ENCODE assay signal across 8 cellular contexts in genomic region chr2:177239934-177240600, GRCh38. TPM values are rescaled to one million over a fixed set of nuclear protein-coding genes. Genes with fewer than 3 reads are reported as not detected.
DNase-seq lines count a peak whose midpoint lies in the region; ATAC-seq, FAIRE-seq and TF ChIP-seq lines count a peak whose summit lies in the region.

No MANE protein-coding gene starts in this region.

- H3K27me3 Mint-ChIP-seq in memory B cell, result no peaks in the 10 kb centered on the region

- TF ChIP-seq EP300 in A549 (IDR thresholded peaks at IDR 0.05), result no peak

- H3K4me1 Mint-ChIP-seq in memory B cell, result peaks cover 47% of the 10 kb centered on the region

- no peak for TF ChIP-seq POLR2A in A549 (IDR thresholded peaks at IDR 0.05; ENCODE audit: low read length)

- 34% methylated on average over 5 of the region's 5 CpGs for WGBS in A549 (ENCODE audit: missing lambda C conversion rate)

- TF ChIP-seq RAD21 in A549 (conservative IDR thresholded peaks at IDR 0.05 in 1 of 2, IDR thresholded peaks at IDR 0.05 in 1 of 2), result no peak

- intact Hi-C loops in Panc1 (cut with micrococcal nuclease; ENCODE audit: unreplicated experiment), result loop anchor here (10.0 kb wide), 1 partner anchor 155 kb away; the partner anchor contains the start of gene AGPS

- H3K4me1 ChIP-seq in A549 (peaks cover 81% of the 10 kb centered on the region), Panc1 (ENCODE audit: control insufficient read depth, insufficient read depth, low read length) (peaks cover 90% of the 10 kb centered on the region)

- H3K9me3 ChIP-seq in A549 (no peaks in the 10 kb centered on the region), Panc1 (ENCODE audit: control insufficient read depth, insufficient read depth, low read depth, low read length) (no peaks in the 10 kb centered on the region)

- no peaks in the 10 kb centered on the region for H3K9me3 Mint-ChIP-seq in memory B cell

- H3K27ac ChIP-seq in A549 (peak overlapping the region; percentile 84 to 86), Panc1 (ENCODE audit: low read length) (peak overlapping the region; percentile 94)

- FAIRE-seq in A549 (lab: Jason Lieb, UNC), result no peak

- H3K27ac Mint-ChIP-seq in memory B cell, result peak overlapping the region; percentile 73

- H3K4me3 ChIP-seq in A549 (no peak overlapping the region), Panc1 (ENCODE audit: low read depth in 2 of 2, low read length in 2 of 2) (peak overlapping the region in 1 of 2 experiments; percentile 15; a peak in 1 of 4 replicates), choroid plexus epithelial cell (ENCODE audit: low read depth, low read length) (no peak overlapping the region)

- H3K36me3 ChIP-seq in Panc1 (ENCODE audit: control insufficient read depth, insufficient read depth, low read length), result no peaks in the 10 kb centered on the region

- in situ Hi-C loops in Panc1 (cut with HindIII; ENCODE audit: low pct_unique_long_range_greater_than_20kb, low sequenced_read_pairs), result no loop called here

- H3K27me3 ChIP-seq in Panc1 (ENCODE audit: control insufficient read depth, insufficient read depth, low read length), result no peaks in the 10 kb centered on the region

- TSS peak; percentile 7 for BruUV-seq in Panc1 (replicated peaks; lab: Mats Ljungman, UMichigan)

- peak overlapping the region; percentile 87 for H3K4me2 ChIP-seq in A549

- H3K4me3 Mint-ChIP-seq in memory B cell, result peak overlapping the region; percentile 50

- POLR2A ChIA-PET in A549 (lab: Yijun Ruan, JAX), result interaction anchor here (0.7 to 1.6 kb wide), 5 partner anchors 9 to 1104 kb away, joined by 3 to 7 read pairs (median 5); partner anchors contain the start of gene HNRNPA3
- POLR2A ChIA-PET in Panc1 (lab: Charles Lee), result interaction anchor here (0.6 to 2.2 kb wide), 4 partner anchors 12 to 42 kb away, joined by 4 to 12 read pairs (median 6); partner anchors contain the start of gene NFE2L2

- CTCF ChIA-PET in A549 (lab: Yijun Ruan, JAX) (interaction anchor here (0.6 to 2.3 kb wide), 7 partner anchors 11 to 175 kb away, joined by 3 to 12 read pairs (median 5); partner anchors contain the start of gene NFE2L2), Panc1 (lab: Charles Lee) (interaction anchor here (0.5 kb wide), 1 partner anchor 14 kb away, joined by 3 read pairs; no protein-coding TSS in a partner anchor)

- DNase-seq in A549 (ENCODE audit: low read depth in 1 of 2, low spot score in 1 of 2) (peak in 1 of 2 experiments; percentile 70), Panc1 (ENCODE audit: low read depth, low spot score) (peak; percentile 66), choroid plexus epithelial cell (ENCODE audit: low read depth) (peak; percentile 71), memory B cell (ENCODE audit: low spot score in 2 of 2) (peak in 1 of 2 donors; percentile 52), ureter (ENCODE audit: low spot score) (peak; percentile 67), NCI-H146 (lab: John Stamatoyannopoulos, UW) (no peak)

- TF ChIP-seq CTCF in A549 (IDR thresholded peaks at IDR 0.05), result no peak
- no peak for TF ChIP-seq CTCF in Panc1 (IDR thresholded peaks at IDR 0.05)
- no peak for TF ChIP-seq CTCF in choroid plexus epithelial cell (conservative IDR thresholded peaks at IDR 0.05; ENCODE audit: low read depth, low read length)

- peaks cover 5% of the 10 kb centered on the region for H3K36me3 Mint-ChIP-seq in memory B cell

- ATAC-seq in A549, result peak; percentile 37 to 49; a peak in 5 of 6 replicates
- peak; percentile 58 for ATAC-seq in GM18508 (IDR thresholded peaks at IDR 0.05; ENCODE audit: insufficient read depth, unreplicated experiment)
- peak; percentile 89 for ATAC-seq in HG03108 (IDR thresholded peaks at IDR 0.05; ENCODE audit: unreplicated experiment)
- peak; percentile 31; the same call in 1 of the 2 replicates for ATAC-seq in Panc1
- peak; percentile 92 for ATAC-seq in memory B cell (ENCODE audit: low read depth)

TF ChIP-seq in A549, 52 proteins besides CTCF, POLR2A, EP300 and RAD21:
- TF ChIP-seq POLR2AphosphoS2 (conservative IDR thresholded peaks at IDR 0.05; ENCODE audit: low read length) (0 out of 2 replicates have a peak, but pooled peaks have one; percentile 37), USF2 (IDR thresholded peaks at IDR 0.05) (peak; percentile 63), SREBF2 (IDR thresholded peaks at IDR 0.05) (no peak)

RNA-seq across cellular contexts. Expression of gene NFE2L2, which starts 24.5 kb away (rescaled TPM):
- polyA plus RNA-seq in A549 (2011; rRNA removed) (146 and 162 TPM in 2 replicates), A549 (2017; fragmentation: RNase III; extraction: RNeasy Plus Mini Kit Qiagen cat#74134 plus additional on column Dnase treatment) (61.0 to 65.8 TPM (median 62.0 TPM) in 3 replicates)
- polyA plus RNA-seq in A549 (2012; cell fraction: cytosol; rRNA removed), result 39.8 and 49.5 TPM in 2 replicates
- 31.1 and 38.8 TPM in 2 replicates for polyA plus RNA-seq in A549 (2012; cell fraction: nucleus; rRNA removed)
- polyA minus RNA-seq in A549 (2011; rRNA and poly(A)+ RNA removed), result 168 and 177 TPM in 2 replicates
- total RNA-seq in Panc1 (2021; ENCODE audit: unreplicated experiment) (104 TPM), ureter (190 TPM)
- polyA plus RNA-seq in Panc1 (2012; ENCODE audit: insufficient read length), result 58.2 TPM

RNA-seq across cellular contexts. Expression of gene HNRNPA3, which starts 27.5 kb away (rescaled TPM):
- 250 and 357 TPM in 2 replicates for polyA plus RNA-seq in A549 (2011; rRNA removed)
- 101 and 131 TPM in 2 replicates for polyA plus RNA-seq in A549 (2012; cell fraction: cytosol; rRNA removed)
- 27.7 and 52.1 TPM in 2 replicates for polyA plus RNA-seq in A549 (2012; cell fraction: nucleus; rRNA removed)
- 714 to 805 TPM (median 755 TPM) in 3 replicates for polyA plus RNA-seq in A549 (2017; fragmentation: RNase III; extraction: RNeasy Plus Mini Kit Qiagen cat#74134 plus additional on column Dnase treatment)
- 32.7 and 35.5 TPM in 2 replicates for polyA minus RNA-seq in A549 (2011; rRNA and poly(A)+ RNA removed)
- 228 TPM for total RNA-seq in Panc1 (2021; ENCODE audit: unreplicated experiment)
- polyA plus RNA-seq in Panc1 (2012; ENCODE audit: insufficient read length), result 326 TPM
- total RNA-seq in ureter, result 251 TPM

Comparison
In these comparisons a context has a peak if more than half of its experiments do, and no peak if none do; other contexts are left out.
1. ATAC-seq: peak in every context shown above with its lines; median percentile 92 in memory B cell; 89 in HG03108; 58 in GM18508; 43 in A549; 31 in Panc1.